In genomic region chr22:46588279-46589140, GRCh38 we compare ENCODE assay signal across 18 cellular contexts. TPM values are rescaled to one million over a fixed set of nuclear protein-coding genes. Genes with fewer than 3 reads are reported as not detected.
A peak's percentile ranks its signal among the peaks of the same experiment; 100 is the strongest.
DNase-seq lines count a peak whose midpoint lies in the region; FAIRE-seq and TF ChIP-seq lines count a peak whose summit lies in the region.
"Had no signal": no experiment of that assay in that cellular context is flagged by ENCODE, and none has a peak within 500 bp of the region (broad histone marks: within the 10 kb centered on the region; RNA-seq: fewer than 3 reads in every experiment).

No MANE protein-coding gene starts in this region.

- peak overlapping the region; percentile 34 for H3K4me3 Mint-ChIP-seq in activated CD4-positive, alpha-beta T cell treated with anti-CD3 and anti-CD28 coated beads, Interleukin-2, amount 10 ng/mL, durations not matched to agents 7 days and 5 days
- no peak overlapping the region for H3K4me3 Mint-ChIP-seq in activated CD4-positive, alpha-beta memory T cell treated with anti-CD3 and anti-CD28 coated beads for 36 hours

- H3K4me3 ChIP-seq in kidney (ENCODE audit: low read length in 2 of 2) (no peak overlapping the region), thyroid gland (replicated peaks in 1 of 3) (no peak overlapping the region)
- H3K4me3 ChIP-seq: A549, vagina had no signal

- no peak overlapping the region for H3K9ac ChIP-seq in kidney (ENCODE audit: low read length in 2 of 2)

- DNase-seq in activated CD4-positive, alpha-beta T cell treated with anti-CD3 and anti-CD28 coated beads, Interleukin-2, amount 10 ng/mL, durations not matched to agents 7 days and 5 days, result no peak
- DNase-seq in activated CD4-positive, alpha-beta T cell treated with anti-CD3 and anti-CD28 coated beads, Interleukin-2, amount 50 U/mL, for 4 hours, result no peak
- DNase-seq in activated CD4-positive, alpha-beta memory T cell treated with anti-CD3 and anti-CD28 coated beads for 36 hours, result no peak
- DNase-seq in kidney (peak; percentile 77), thyroid gland (peak; percentile 90 to 92), SIG-M5 treated with dmso at 0.1 percent for 504 hours (lab: John Stamatoyannopoulos, UW; ENCODE audit: unreplicated experiment) (no peak), GOT3 (lab: John Stamatoyannopoulos, UW) (no peak)
- DNase-seq in activated effector memory CD4-positive, alpha-beta T cell treated with Interleukin-2 at 50 U/mL for 16 hours, result no peak
- DNase-seq: activated naive CD4-positive, alpha-beta T cell treated with Interleukin-2 at 50 U/mL for 16 hours; HCEC 1CT; NCI-H1694 treated with DMSO at 0.1 percent for 48 hours; NCI-H82; stimulated activated CD4-positive, alpha-beta T cell treated with anti-CD3 and anti-CD28 coated beads, Interleukin-12 subunit alpha, Interleukin-12 subunit beta, amount 100 ng/mL, for 4 hours had no signal

- intact Hi-C loops in activated CD4-positive, alpha-beta memory T cell treated with anti-CD3 and anti-CD28 coated beads for 36 hours (cut with micrococcal nuclease), result no loop called here
- intact Hi-C loops in kidney (cut with DNase I), result no loop called here
- intact Hi-C loops in thyroid gland (cut with DNase I), result no loop called here

- peak overlapping the region; percentile 86 for H3K27ac Mint-ChIP-seq in activated CD4-positive, alpha-beta T cell treated with anti-CD3 and anti-CD28 coated beads, Interleukin-2, amount 10 ng/mL, durations not matched to agents 7 days and 5 days
- peak overlapping the region; percentile 33 for H3K27ac Mint-ChIP-seq in activated CD4-positive, alpha-beta memory T cell treated with anti-CD3 and anti-CD28 coated beads for 36 hours

- H3K4me1 ChIP-seq in kidney (ENCODE audit: control insufficient read depth in 1 of 2, insufficient read depth in 1 of 2, low read depth in 1 of 2, low read length in 2 of 2), result peaks cover 3 to 15% of the 10 kb centered on the region in 2 donors
- peaks cover 83 to 87% of the 10 kb centered on the region in 2 donors for H3K4me1 ChIP-seq in thyroid gland
- H3K4me1 ChIP-seq: A549 had no signal

- peaks cover 59% of the 10 kb centered on the region for H3K4me1 Mint-ChIP-seq in activated CD4-positive, alpha-beta T cell treated with anti-CD3 and anti-CD28 coated beads, Interleukin-2, amount 10 ng/mL, durations not matched to agents 7 days and 5 days
- H3K4me1 Mint-ChIP-seq in activated CD4-positive, alpha-beta memory T cell treated with anti-CD3 and anti-CD28 coated beads for 36 hours (ENCODE audit: low read depth), result peaks cover 33% of the 10 kb centered on the region

- TF ChIP-seq POLR2A in thyroid gland (IDR thresholded peaks at IDR 0.05), result peak in 1 of 2 donors; percentile 55

- H3K27me3 Mint-ChIP-seq in activated CD4-positive, alpha-beta T cell treated with anti-CD3 and anti-CD28 coated beads, Interleukin-2, amount 10 ng/mL, durations not matched to agents 7 days and 5 days, result no peaks in the 10 kb centered on the region
- no peaks in the 10 kb centered on the region for H3K27me3 Mint-ChIP-seq in activated CD4-positive, alpha-beta memory T cell treated with anti-CD3 and anti-CD28 coated beads for 36 hours
- H3K27me3 Mint-ChIP-seq: activated CD4-positive, alpha-beta T cell treated with anti-CD3 and anti-CD28 coated beads for 36 hours had no signal

- H3K27ac ChIP-seq in kidney (ENCODE audit: low read depth in 2 of 2, low read length in 2 of 2), result no peak overlapping the region
- H3K27ac ChIP-seq in thyroid gland, result peak overlapping the region; percentile 76 to 92 (median 81)
- H3K27ac ChIP-seq: A549, vagina had no signal

- H3K36me3 ChIP-seq in kidney (ENCODE audit: control insufficient read depth in 1 of 2, insufficient read depth in 2 of 2, low read length in 2 of 2) (no peaks in the 10 kb centered on the region), thyroid gland (no peaks in the 10 kb centered on the region)
- H3K36me3 ChIP-seq: vagina had no signal

- TF ChIP-seq CTCF in kidney (IDR thresholded peaks at IDR 0.05; ENCODE audit: borderline replicate concordance, extremely low read depth, insufficient read depth) (no peak), thyroid gland (IDR thresholded peaks at IDR 0.05) (no peak)

- no peak for FAIRE-seq in kidney (lab: Jason Lieb, UNC)
- FAIRE-seq: A549, HTR-8/SVneo, islet of Langerhans had no signal

- H3K36me3 Mint-ChIP-seq in activated CD4-positive, alpha-beta T cell treated with anti-CD3 and anti-CD28 coated beads, Interleukin-2, amount 10 ng/mL, durations not matched to agents 7 days and 5 days (ENCODE audit: low read depth), result peaks cover 2% of the 10 kb centered on the region
- no peaks in the 10 kb centered on the region for H3K36me3 Mint-ChIP-seq in activated CD4-positive, alpha-beta memory T cell treated with anti-CD3 and anti-CD28 coated beads for 36 hours

- no peaks in the 10 kb centered on the region for H3K27me3 ChIP-seq in thyroid gland
- H3K27me3 ChIP-seq: vagina had no signal

- no peaks in the 10 kb centered on the region for H3K9me3 ChIP-seq in kidney (ENCODE audit: control insufficient read depth in 1 of 2, low read length in 2 of 2)
- H3K9me3 ChIP-seq in thyroid gland, result no peaks in the 10 kb centered on the region
- H3K9me3 ChIP-seq: A549, vagina had no signal

- POLR2A ChIA-PET in activated CD4-positive, alpha-beta T cell treated with anti-CD3 and anti-CD28 coated beads, Interleukin-2, amount 10 ng/mL, durations not matched to agents 7 days and 5 days (lab: Charles Lee), result no interaction called here
- POLR2A ChIA-PET in activated CD4-positive, alpha-beta memory T cell treated with anti-CD3 and anti-CD28 coated beads for 36 hours (lab: Charles Lee), result no interaction called here

- no peaks in the 10 kb centered on the region for H3K9me3 Mint-ChIP-seq in activated CD4-positive, alpha-beta T cell treated with anti-CD3 and anti-CD28 coated beads, Interleukin-2, amount 10 ng/mL, durations not matched to agents 7 days and 5 days
- no peaks in the 10 kb centered on the region for H3K9me3 Mint-ChIP-seq in activated CD4-positive, alpha-beta memory T cell treated with anti-CD3 and anti-CD28 coated beads for 36 hours

- WGBS in thyroid gland, 2 donors, result 48 to 72% methylated on average over 6 to 14 of the region's 29 CpGs

- CTCF ChIA-PET in activated CD4-positive, alpha-beta T cell treated with anti-CD3 and anti-CD28 coated beads, Interleukin-2, amount 10 ng/mL, durations not matched to agents 7 days and 5 days (lab: Charles Lee), result interaction anchor here (1.6 to 2.0 kb wide), 2 partner anchors 13 to 25 kb away, joined by 4 to 7 read pairs; no protein-coding TSS in a partner anchor
- CTCF ChIA-PET in activated CD4-positive, alpha-beta memory T cell treated with anti-CD3 and anti-CD28 coated beads for 36 hours (lab: Charles Lee), result interaction anchor here (1.2 kb wide), 1 partner anchor 25 kb away, joined by 7 read pairs; no protein-coding TSS in a partner anchor

RNA-seq across cellular contexts. Expression of gene GRAMD4, which starts 31.7 kb away (rescaled TPM):
- 10 to 100 TPM; 40.8 to 43.2 TPM for total RNA-seq in activated CD4-positive, alpha-beta T cell treated with anti-CD3 and anti-CD28 coated beads, Interleukin-2, amount 10 ng/mL, durations not matched to agents 7 days and 5 days
- total RNA-seq in activated CD4-positive, alpha-beta memory T cell treated with anti-CD3 and anti-CD28 coated beads for 36 hours, result 10 to 100 TPM; 50.4 to 52.0 TPM
- total RNA-seq in kidney (58.2 TPM), thyroid gland (100 to 1,000 TPM in 1 of 4 donors, 10 to 100 TPM in 3; 33.5 to 193 (median 62.1) TPM)
- 12.1 TPM for polyA plus RNA-seq in kidney (ENCODE audit: insufficient read depth, low read depth, low replicate concordance)

RNA-seq across cellular contexts. Expression of gene CELSR1, which starts 51.1 kb away (rescaled TPM):
- under 1 TPM; 0.20 to 0.23 TPM for total RNA-seq in activated CD4-positive, alpha-beta T cell treated with anti-CD3 and anti-CD28 coated beads, Interleukin-2, amount 10 ng/mL, durations not matched to agents 7 days and 5 days
- under 1 TPM; 0.24 to 0.36 TPM for total RNA-seq in activated CD4-positive, alpha-beta memory T cell treated with anti-CD3 and anti-CD28 coated beads for 36 hours
- total RNA-seq in kidney, result 49.9 TPM
- 15.7 TPM for polyA plus RNA-seq in kidney (ENCODE audit: insufficient read depth, low read depth, low replicate concordance)
- total RNA-seq in thyroid gland, result 10 to 100 TPM; 18.4 to 56.0 (median 31.0) TPM

Comparison
In these comparisons a context has a peak if more than half of its experiments do, and no peak if none do; other contexts are left out.
1. DNase-seq: peak in kidney (single experiment) and thyroid gland (2 of 2); none in activated CD4-positive, alpha-beta T cell treated with anti-CD3 and anti-CD28 coated beads, Interleukin-2, amount 10 ng/mL, durations not matched to agents 7 days and 5 days (single experiment), activated CD4-positive, alpha-beta T cell treated with anti-CD3 and anti-CD28 coated beads, Interleukin-2, amount 50 U/mL, for 4 hours (0 of 2), activated CD4-positive, alpha-beta memory T cell treated with anti-CD3 and anti-CD28 coated beads for 36 hours (single experiment), SIG-M5 treated with dmso at 0.1 percent for 504 hours (single experiment), activated effector memory CD4-positive, alpha-beta T cell treated with Interleukin-2 at 50 U/mL for 16 hours (single experiment) and GOT3 (single experiment).
2. H3K27ac ChIP-seq: peak in thyroid gland (3 of 3); none in kidney (0 of 2).
3. RNA of gene CELSR1, which starts 51.1 kb away (total RNA-seq): 49.9 TPM in kidney (single experiment) and 18.4 to 56.0 TPM in thyroid gland; 0.24 to 0.36 TPM in activated CD4-positive, alpha-beta memory T cell treated with anti-CD3 and anti-CD28 coated beads for 36 hours and 0.20 to 0.23 TPM in activated CD4-positive, alpha-beta T cell treated with anti-CD3 and anti-CD28 coated beads, Interleukin-2, amount 10 ng/mL, durations not matched to agents 7 days and 5 days; every median in the first group is over 10 times any median in the second.